ENCODE assay signal across 8 cellular contexts in genomic region chr19:43618921-43619261, GRCh38. TPM values are rescaled to one million over a fixed set of nuclear protein-coding genes. Genes with fewer than 3 reads are reported as not detected.
DNase-seq lines count a peak whose midpoint lies in the region; ATAC-seq and TF ChIP-seq lines count a peak whose summit lies in the region.

No MANE protein-coding gene starts in this region.

- peak; percentile 64 for DNase-seq in DMS153 treated with DMSO at 0.1 percent for 48 hours (lab: John Stamatoyannopoulos, UW; ENCODE audit: unreplicated experiment)
- peak; percentile 77 for DNase-seq in HuH-7.5 (ENCODE audit: low spot score)
- DNase-seq in SHP77 treated with DMSO at 0.1 percent for 48 hours (lab: John Stamatoyannopoulos, UW), result peak; percentile 63
- DNase-seq in mammary epithelial cell, result no peak
- DNase-seq in left lobe of liver (ENCODE audit: low spot score), result no peak
- DNase-seq in stimulated activated CD8-positive, alpha-beta memory T cell treated with anti-CD3 and anti-CD28 coated beads, Interleukin-4, amount 100 ng/mL, for 48 hours, result peak; percentile 70
- DNase-seq in hepatic stellate cell (ENCODE audit: low spot score), result no peak

- CTCF ChIA-PET in mammary epithelial cell (lab: Charles Lee; ENCODE audit: low non-redundant PET), result no interaction called here

- H3K4me3 ChIP-seq in mammary epithelial cell (replicated peaks in 1 of 3; ENCODE audit: insufficient read depth in 1 of 3, low read depth in 2 of 3, low read length in 3 of 3), result peak overlapping the region; percentile 41 to 84 (median 61)

- peak overlapping the region; percentile 47 for H3K27ac ChIP-seq in mammary epithelial cell (ENCODE audit: insufficient read depth, low read depth, low read length)

- no peaks in the 10 kb centered on the region for H3K9me3 ChIP-seq in mammary epithelial cell (replicated peaks; ENCODE audit: insufficient read depth, low read length)

- H3K4me1 ChIP-seq in mammary epithelial cell (ENCODE audit: insufficient read depth, low read length), result peaks cover 6% of the 10 kb centered on the region

- peaks cover 31% of the 10 kb centered on the region for H3K79me2 ChIP-seq in mammary epithelial cell (ENCODE audit: insufficient read depth, low read length)

- 2% methylated on average over 12 of the region's 14 CpGs for WGBS in mammary epithelial cell (ENCODE audit: low coverage, missing lambda C conversion rate)

- H3K36me3 ChIP-seq in mammary epithelial cell (ENCODE audit: insufficient read depth, low read length), result no peaks in the 10 kb centered on the region

- no peak for TF ChIP-seq CTCF in mammary epithelial cell (conservative IDR thresholded peaks at IDR 0.05 in 1 of 2, IDR thresholded peaks at IDR 0.05 in 1 of 2; ENCODE audit: extremely low read depth in 1 of 2, insufficient read depth in 1 of 2, low read depth in 1 of 2, low read length in 2 of 2)

- peak overlapping the region; percentile 98 for H2AFZ ChIP-seq in mammary epithelial cell (ENCODE audit: low read depth, low read length)

- H3K9ac ChIP-seq in mammary epithelial cell (ENCODE audit: insufficient read depth, low read length), result peak overlapping the region; percentile 49

- no TSS peak for BruUV-seq in mammary epithelial cell (replicated peaks; lab: Mats Ljungman, UMichigan)

- peak overlapping the region; percentile 95 for H3K4me2 ChIP-seq in mammary epithelial cell (ENCODE audit: insufficient read depth, low read depth, low read length)

- H4K20me1 ChIP-seq in mammary epithelial cell (ENCODE audit: insufficient read depth, low read length), result no peaks in the 10 kb centered on the region

- in situ Hi-C loops in mammary epithelial cell (cut with MboI; ENCODE audit: low sequenced_read_pairs in 2 of 2), result no loop called here

- dilution Hi-C loops in mammary epithelial cell (cut with HindIII; ENCODE audit: low sequenced_read_pairs), result no loop called here

- H3K27me3 ChIP-seq in mammary epithelial cell (ENCODE audit: insufficient read depth, low read length), result no peaks in the 10 kb centered on the region

- ATAC-seq in GM21381 (IDR thresholded peaks at IDR 0.05; ENCODE audit: unreplicated experiment) (peak; percentile 21), left lobe of liver (peak; percentile 56)

- intact Hi-C loops in mammary epithelial cell (cut with micrococcal nuclease), result loop anchor here (1.0 kb wide), 1 partner anchor 23 kb away; the partner anchor contains the start of genes IRGQ and ZNF576

RNA-seq across cellular contexts. Expression of gene ZNF428, which starts 0.5 kb away (rescaled TPM):
- total RNA-seq in mammary epithelial cell (10 to 100 TPM; 17.0 to 19.0 TPM), left lobe of liver (15.7 TPM)
- 12.9 TPM for polyA plus RNA-seq in mammary epithelial cell
- 1.9 TPM for polyA minus RNA-seq in mammary epithelial cell

RNA-seq across cellular contexts. Expression of gene SRRM5, which starts 7.0 kb away (rescaled TPM):
- total RNA-seq in mammary epithelial cell, result under 1 TPM in 1 of 2 donors, not detected in 1; 0.24 TPM
- 0.03 TPM for polyA plus RNA-seq in mammary epithelial cell
- not detected for polyA minus RNA-seq in mammary epithelial cell
- total RNA-seq in left lobe of liver, result 0.35 TPM

RNA-seq across cellular contexts. Expression of gene CADM4, which starts 20.8 kb away (rescaled TPM):
- 10 to 100 TPM; 11.7 to 12.8 TPM for total RNA-seq in mammary epithelial cell
- 4.5 TPM for polyA plus RNA-seq in mammary epithelial cell
- polyA minus RNA-seq in mammary epithelial cell, result 1.9 TPM
- 5.1 TPM for total RNA-seq in left lobe of liver

RNA-seq across cellular contexts. Expression of gene ZNF576, which starts 22.5 kb away (rescaled TPM):
- 10 to 100 TPM; 10.3 to 15.5 TPM for total RNA-seq in mammary epithelial cell
- polyA plus RNA-seq in mammary epithelial cell, result 15.9 TPM
- 4.8 TPM for polyA minus RNA-seq in mammary epithelial cell
- total RNA-seq in left lobe of liver, result 7.7 TPM

RNA-seq across cellular contexts. Expression of gene IRGQ, which starts 23.0 kb away (rescaled TPM):
- total RNA-seq in mammary epithelial cell (10 to 100 TPM; 23.5 to 31.2 TPM), left lobe of liver (17.1 TPM)
- 10.2 TPM for polyA plus RNA-seq in mammary epithelial cell
- polyA minus RNA-seq in mammary epithelial cell, result 35.9 TPM

Comparison
In these comparisons a context has a peak if more than half of its experiments do, and no peak if none do; other contexts are left out.
1. DNase-seq: peak in DMS153 treated with DMSO at 0.1 percent for 48 hours (single experiment), HuH-7.5 (single experiment), SHP77 treated with DMSO at 0.1 percent for 48 hours (single experiment) and stimulated activated CD8-positive, alpha-beta memory T cell treated with anti-CD3 and anti-CD28 coated beads, Interleukin-4, amount 100 ng/mL, for 48 hours (single experiment); none in mammary epithelial cell (single experiment), left lobe of liver (single experiment) and hepatic stellate cell (single experiment).